Comparison of ENCODE assay signal across 8 cellular contexts in the genomic region with DNA sequence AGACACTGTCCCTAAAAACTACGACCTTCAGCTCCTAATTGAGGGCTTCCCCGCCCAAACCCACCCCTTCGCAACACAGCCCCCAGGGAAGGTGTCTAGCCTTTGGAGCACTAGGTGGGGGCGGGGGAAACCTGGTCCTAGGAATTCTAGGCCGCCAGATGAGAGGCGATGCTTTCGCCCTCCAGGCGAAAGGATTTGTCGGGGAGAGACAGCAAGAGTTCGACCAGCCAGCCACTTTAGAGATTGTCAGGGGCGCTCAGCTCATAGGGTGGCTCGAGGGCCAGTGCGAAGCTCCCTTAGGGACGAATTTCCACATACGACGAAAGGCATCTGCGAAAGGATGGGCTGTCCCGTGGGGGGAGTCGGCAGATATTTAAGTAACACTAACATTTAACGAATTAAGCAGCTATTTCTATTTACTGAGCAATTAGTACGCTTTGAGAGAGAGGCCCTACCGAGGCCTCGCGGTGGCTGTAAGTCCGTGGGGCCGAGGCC. TPM values are rescaled to one million over a fixed set of nuclear protein-coding genes. Genes with fewer than 3 reads are reported as not detected.
DNase-seq lines count a peak whose midpoint lies in the region; ATAC-seq and TF ChIP-seq lines count a peak whose summit lies in the region.

No MANE protein-coding gene starts in this region.

- no peaks in the 10 kb centered on the region for H3K9me3 Mint-ChIP-seq in activated CD4-positive, alpha-beta T cell treated with anti-CD3 and anti-CD28 coated beads, Interleukin-2, amount 10 ng/mL, durations not matched to agents 24 days and 14 days
- H3K9me3 Mint-ChIP-seq in activated CD4-positive, alpha-beta memory T cell treated with anti-CD3 and anti-CD28 coated beads, Interleukin-2, amount 10 ng/mL, durations not matched to agents 7 days and 5 days, result no peaks in the 10 kb centered on the region

- no peaks in the 10 kb centered on the region for H3K36me3 Mint-ChIP-seq in activated CD4-positive, alpha-beta T cell treated with anti-CD3 and anti-CD28 coated beads, Interleukin-2, amount 10 ng/mL, durations not matched to agents 24 days and 14 days (ENCODE audit: low read depth)
- no peaks in the 10 kb centered on the region for H3K36me3 Mint-ChIP-seq in activated CD4-positive, alpha-beta memory T cell treated with anti-CD3 and anti-CD28 coated beads, Interleukin-2, amount 10 ng/mL, durations not matched to agents 7 days and 5 days (ENCODE audit: low read depth)

- DNase-seq in activated CD4-positive, alpha-beta T cell treated with anti-CD3 and anti-CD28 coated beads, Interleukin-2, amount 10 ng/mL, durations not matched to agents 24 days and 14 days, result no peak
- DNase-seq in activated CD4-positive, alpha-beta T cell treated with anti-CD3 and anti-CD28 coated beads, Interleukin-2, amount 50 U/mL, for 48 hours, result no peak
- DNase-seq in activated CD4-positive, alpha-beta memory T cell treated with anti-CD3 and anti-CD28 coated beads, Interleukin-2, amount 10 ng/mL, durations not matched to agents 7 days and 5 days, result no peak
- no peak for DNase-seq in testis
- DNase-seq in RKO (ENCODE audit: low spot score), result no peak
- no peak for DNase-seq in stimulated activated CD4-positive, alpha-beta T cell treated with anti-CD3 and anti-CD28 coated beads, Interleukin-15, amount 100 ng/mL, for 24 hours

- H3K36me3 ChIP-seq in testis (ENCODE audit: low read depth, missing control alignments), result no peaks in the 10 kb centered on the region

- H3K27me3 ChIP-seq in testis, result no peaks in the 10 kb centered on the region

- H3K4me1 ChIP-seq in testis, result peaks cover 11% of the 10 kb centered on the region

- 16 to 23% methylated on average over 17 to 26 of the region's 26 CpGs for WGBS in testis, 2 donors

- H3K9me3 ChIP-seq in iPS-18c (ENCODE audit: control insufficient read depth, insufficient read depth, low read length) (no peaks in the 10 kb centered on the region), testis (no peaks in the 10 kb centered on the region)

- POLR2A ChIA-PET in activated CD4-positive, alpha-beta memory T cell treated with anti-CD3 and anti-CD28 coated beads, Interleukin-2, amount 10 ng/mL, durations not matched to agents 7 days and 5 days (lab: Charles Lee), result interaction anchor here (0.7 to 3.9 kb wide), 13 partner anchors 13 to 305 kb away, joined by 3 to 30 read pairs (median 7); partner anchors contain the start of genes B4GAT1, BRMS1, DPP3 and RBM14

- peak overlapping the region; percentile 65 to 79 for H3K27ac ChIP-seq in testis

- H3K4me3 ChIP-seq in iPS-18c (ENCODE audit: insufficient read depth, low read depth, low read length) (peak overlapping the region; percentile 78), testis (peak overlapping the region; percentile 39 to 53)

- H3K27me3 Mint-ChIP-seq in activated CD4-positive, alpha-beta T cell treated with anti-CD3 and anti-CD28 coated beads, Interleukin-2, amount 10 ng/mL, durations not matched to agents 24 days and 14 days, result peaks cover 8% of the 10 kb centered on the region
- H3K27me3 Mint-ChIP-seq in activated CD4-positive, alpha-beta memory T cell treated with anti-CD3 and anti-CD28 coated beads, Interleukin-2, amount 10 ng/mL, durations not matched to agents 7 days and 5 days, result peaks cover 10% of the 10 kb centered on the region

- no peak for TF ChIP-seq POLR2A in testis (IDR thresholded peaks at IDR 0.05)

- peak overlapping the region; percentile 97 for H3K27ac Mint-ChIP-seq in activated CD4-positive, alpha-beta T cell treated with anti-CD3 and anti-CD28 coated beads, Interleukin-2, amount 10 ng/mL, durations not matched to agents 24 days and 14 days
- peak overlapping the region; percentile 90 for H3K27ac Mint-ChIP-seq in activated CD4-positive, alpha-beta memory T cell treated with anti-CD3 and anti-CD28 coated beads, Interleukin-2, amount 10 ng/mL, durations not matched to agents 7 days and 5 days

- intact Hi-C loops in activated CD4-positive, alpha-beta T cell treated with anti-CD3 and anti-CD28 coated beads, Interleukin-2, amount 10 ng/mL, durations not matched to agents 24 days and 14 days (cut with micrococcal nuclease), result no loop called here
- intact Hi-C loops in testis (cut with DNase I; ENCODE audit: low total_unique reads), result no loop called here

- ATAC-seq in HG03175 (IDR thresholded peaks at IDR 0.05; ENCODE audit: unreplicated experiment), result no peak

- peak in 2 of 3 experiments; percentile 54 to 79 for TF ChIP-seq CTCF in testis (IDR thresholded peaks at IDR 0.05)

- H3K4me3 Mint-ChIP-seq in activated CD4-positive, alpha-beta T cell treated with anti-CD3 and anti-CD28 coated beads, Interleukin-2, amount 10 ng/mL, durations not matched to agents 24 days and 14 days, result peak overlapping the region; percentile 91
- H3K4me3 Mint-ChIP-seq in activated CD4-positive, alpha-beta memory T cell treated with anti-CD3 and anti-CD28 coated beads, Interleukin-2, amount 10 ng/mL, durations not matched to agents 7 days and 5 days, result peak overlapping the region; percentile 85

- CTCF ChIA-PET in activated CD4-positive, alpha-beta memory T cell treated with anti-CD3 and anti-CD28 coated beads, Interleukin-2, amount 10 ng/mL, durations not matched to agents 7 days and 5 days (lab: Charles Lee), result interaction anchor here (0.6 to 3.3 kb wide), 27 partner anchors 9 to 366 kb away, joined by 3 to 73 read pairs (median 9); partner anchors contain the start of genes B4GAT1, BRMS1, DPP3 and MRPL11

- H3K4me1 Mint-ChIP-seq in activated CD4-positive, alpha-beta T cell treated with anti-CD3 and anti-CD28 coated beads, Interleukin-2, amount 10 ng/mL, durations not matched to agents 24 days and 14 days, result peaks cover 19% of the 10 kb centered on the region
- peaks cover 16% of the 10 kb centered on the region for H3K4me1 Mint-ChIP-seq in activated CD4-positive, alpha-beta memory T cell treated with anti-CD3 and anti-CD28 coated beads, Interleukin-2, amount 10 ng/mL, durations not matched to agents 7 days and 5 days

RNA-seq across cellular contexts. Expression of gene CD248, which starts 5.3 kb away (rescaled TPM):
- total RNA-seq in activated CD4-positive, alpha-beta T cell treated with anti-CD3 and anti-CD28 coated beads, Interleukin-2, amount 10 ng/mL, durations not matched to agents 24 days and 14 days, result not detected in 2 replicates
- not detected for total RNA-seq in activated CD4-positive, alpha-beta memory T cell treated with anti-CD3 and anti-CD28 coated beads, Interleukin-2, amount 10 ng/mL, durations not matched to agents 7 days and 5 days
- total RNA-seq in testis, result 1 to 10 TPM; 3.9 to 6.4 TPM
- polyA plus RNA-seq in testis (ENCODE audit: insufficient read depth, low read depth, low replicate concordance), result 35.5 TPM

RNA-seq across cellular contexts. Expression of gene TMEM151A, which starts 19.8 kb away (rescaled TPM):
- not detected in 2 replicates for total RNA-seq in activated CD4-positive, alpha-beta T cell treated with anti-CD3 and anti-CD28 coated beads, Interleukin-2, amount 10 ng/mL, durations not matched to agents 24 days and 14 days
- total RNA-seq in activated CD4-positive, alpha-beta memory T cell treated with anti-CD3 and anti-CD28 coated beads, Interleukin-2, amount 10 ng/mL, durations not matched to agents 7 days and 5 days, result not detected
- total RNA-seq in testis, result 1 to 10 TPM; 1.4 to 1.7 TPM
- polyA plus RNA-seq in testis (ENCODE audit: insufficient read depth, low read depth, low replicate concordance), result 0.90 TPM

RNA-seq across cellular contexts. Expression of gene YIF1A, which starts 22.6 kb away (rescaled TPM):
- total RNA-seq in activated CD4-positive, alpha-beta T cell treated with anti-CD3 and anti-CD28 coated beads, Interleukin-2, amount 10 ng/mL, durations not matched to agents 24 days and 14 days, result 108 and 119 TPM in 2 replicates
- 10 to 100 TPM; 49.5 to 52.5 TPM for total RNA-seq in activated CD4-positive, alpha-beta memory T cell treated with anti-CD3 and anti-CD28 coated beads, Interleukin-2, amount 10 ng/mL, durations not matched to agents 7 days and 5 days
- total RNA-seq in testis, result 10 to 100 TPM; 60.5 to 94.1 TPM
- 82.6 TPM for polyA plus RNA-seq in testis (ENCODE audit: insufficient read depth, low read depth, low replicate concordance)

RNA-seq across cellular contexts. Expression of gene RIN1, which starts 24.7 kb away (rescaled TPM):
- total RNA-seq in activated CD4-positive, alpha-beta T cell treated with anti-CD3 and anti-CD28 coated beads, Interleukin-2, amount 10 ng/mL, durations not matched to agents 24 days and 14 days, result 0.99 and 1.1 TPM in 2 replicates
- total RNA-seq in activated CD4-positive, alpha-beta memory T cell treated with anti-CD3 and anti-CD28 coated beads, Interleukin-2, amount 10 ng/mL, durations not matched to agents 7 days and 5 days, result under 1 TPM; 0.43 to 0.73 TPM
- 1 to 10 TPM; 8.2 to 8.5 TPM for total RNA-seq in testis
- polyA plus RNA-seq in testis (ENCODE audit: insufficient read depth, low read depth, low replicate concordance), result 4.7 TPM

RNA-seq across cellular contexts. Expression of gene BRMS1, which starts 33.4 kb away (rescaled TPM):
- total RNA-seq in activated CD4-positive, alpha-beta T cell treated with anti-CD3 and anti-CD28 coated beads, Interleukin-2, amount 10 ng/mL, durations not matched to agents 24 days and 14 days, result 55.6 and 58.4 TPM in 2 replicates
- total RNA-seq in activated CD4-positive, alpha-beta memory T cell treated with anti-CD3 and anti-CD28 coated beads, Interleukin-2, amount 10 ng/mL, durations not matched to agents 7 days and 5 days, result 10 to 100 TPM; 39.7 to 40.4 TPM
- total RNA-seq in testis, result 10 to 100 TPM; 55.5 to 59.4 TPM
- 67.5 TPM for polyA plus RNA-seq in testis (ENCODE audit: insufficient read depth, low read depth, low replicate concordance)
